ENCODE assay signal across 18 cellular contexts in genomic region chr10:118032564-118032963, GRCh38.
"Had no signal": no experiment of that assay in that cellular context is flagged by ENCODE, and none has a peak within 500 bp of the region (broad histone marks: within the 10 kb centered on the region; RNA-seq: fewer than 3 reads in every experiment).

No MANE protein-coding gene starts in this region.

- H3K4me2 ChIP-seq: SK-N-SH had no signal

- DNase-seq: KBM-7, MV-4-11, NCI-H1048, NCI-H1105, NCI-H1417, NCI-H146, NCI-H1694 treated with DMSO at 0.1 percent for 48 hours, NCI-H1930, NCI-H2081, NCI-H2107, NCI-H2227 treated with DMSO at 0.1 percent for 48 hours, NCI-H524, NCI-H526 treated with DMSO at 0.1 percent for 48 hours, NCI-H774, SHP77, SK-N-SH had no signal

- FAIRE-seq: RCC 7860 had no signal

- H3K27ac ChIP-seq: RWPE1 had no signal

- H3K9me3 ChIP-seq: SK-N-SH had no signal

- H3K9ac ChIP-seq: SK-N-SH had no signal
